14 cellular contexts compared by ENCODE assay signal in the genomic region with DNA sequence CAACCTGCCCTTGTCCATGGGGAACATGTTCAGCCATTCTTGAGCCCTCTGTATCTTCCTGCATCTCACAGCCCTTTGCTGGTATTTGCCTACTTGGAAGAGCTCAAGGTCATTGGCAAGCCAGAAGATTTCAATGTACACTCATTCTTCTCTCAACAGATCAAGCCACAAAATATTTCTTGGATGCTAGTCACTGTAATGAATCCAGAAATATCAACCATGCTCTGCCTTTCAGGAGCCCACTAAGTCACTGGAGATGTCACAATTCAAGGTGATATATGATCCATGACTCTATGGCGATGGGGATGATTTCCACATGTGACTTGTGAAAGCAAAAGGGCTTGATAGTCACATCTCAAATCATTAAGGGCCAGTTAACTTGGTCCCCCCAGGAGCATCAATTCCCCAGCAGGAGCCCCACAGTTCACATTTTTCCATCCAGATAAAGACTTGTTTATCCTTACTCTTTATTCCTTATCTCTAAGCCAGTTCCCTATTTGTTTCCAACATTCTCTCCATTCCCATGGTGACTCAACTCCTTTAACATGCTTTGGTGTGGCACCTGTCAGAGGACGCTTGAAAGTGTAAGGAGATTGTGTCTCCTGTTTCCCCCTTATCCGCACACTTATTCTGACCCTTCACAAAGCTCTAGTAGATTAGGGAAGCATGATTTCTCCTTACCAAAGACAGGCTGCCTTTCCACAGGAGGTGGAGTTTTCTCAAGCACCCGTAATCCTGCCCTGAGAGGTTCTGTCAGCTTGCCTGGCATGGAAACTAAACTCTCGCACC. TPM values are rescaled to one million over a fixed set of nuclear protein-coding genes. Genes with fewer than 3 reads are reported as not detected.
DNase-seq lines count a peak whose midpoint lies in the region; ATAC-seq, FAIRE-seq and TF ChIP-seq lines count a peak whose summit lies in the region.
"Had no signal": no experiment of that assay in that cellular context is flagged by ENCODE, and none has a peak within 500 bp of the region (broad histone marks: within the 10 kb centered on the region; RNA-seq: fewer than 3 reads in every experiment).

No MANE protein-coding gene starts in this region.

- 8 to 16% methylated on average over 5 of the region's 5 CpGs for WGBS in aorta, 2 donors

- H3K4me3 ChIP-seq in endothelial cell of umbilical vein (replicated peaks in 1 of 3; ENCODE audit: insufficient read depth in 1 of 3, low read depth in 1 of 3, low read length in 3 of 3) = no peak overlapping the region
- H3K4me3 ChIP-seq in muscle layer of duodenum (ENCODE audit: low read depth in 1 of 2, low read length in 2 of 2) = peak overlapping the region in 1 of 2 donors; percentile 13
- no peak overlapping the region for H3K4me3 ChIP-seq in aorta (ENCODE audit: low read length in 2 of 2)
- H3K4me3 ChIP-seq: pancreas had no signal

- no peak overlapping the region for H3K4me2 ChIP-seq in endothelial cell of umbilical vein (ENCODE audit: insufficient read depth, low read length)

- TF ChIP-seq POLR2A in endothelial cell of umbilical vein (IDR thresholded peaks at IDR 0.05; ENCODE audit: low read depth, low read length) = no peak

- ATAC-seq in aorta (ENCODE audit: low FRiP score) (peak; percentile 24), GM21367 (IDR thresholded peaks at IDR 0.05; ENCODE audit: unreplicated experiment) (no peak), HG02623 (IDR thresholded peaks at IDR 0.05; ENCODE audit: unreplicated experiment) (no peak)

- DNase-seq in NCI-H82 (lab: John Stamatoyannopoulos, UW) (peak; percentile 58), NCI-H82 treated with DMSO at 0.1 percent for 48 hours (lab: John Stamatoyannopoulos, UW; ENCODE audit: unreplicated experiment) (no peak), endothelial cell of umbilical vein (ENCODE audit: low read depth, low spot score) (no peak), aorta (no peak)
- no peak for DNase-seq in stimulated activated CD4-positive, alpha-beta T cell treated with anti-CD3 and anti-CD28 coated beads, Interleukin-4, amount 100 ng/mL, for 1 hour
- DNase-seq: activated naive CD8-positive, alpha-beta T cell treated with anti-CD3 and anti-CD28 coated beads for 36 hours; DMS 273 treated with DMSO at 0.1 percent for 48 hours; head of caudate nucleus; NCI-H345; pancreas had no signal

- no peak overlapping the region for H2AFZ ChIP-seq in endothelial cell of umbilical vein (ENCODE audit: low read depth, low read length)

- dilution Hi-C loops in endothelial cell of umbilical vein (cut with MboI; ENCODE audit: extremely low pct_ligation_motif_present, low sequenced_read_pairs) = no loop called here

- H3K9me3 ChIP-seq in endothelial cell of umbilical vein (replicated peaks; ENCODE audit: control insufficient read depth, insufficient read depth, low read length) (no peaks in the 10 kb centered on the region), muscle layer of duodenum (ENCODE audit: control insufficient read depth in 1 of 2, low read length in 2 of 2) (no peaks in the 10 kb centered on the region), aorta (ENCODE audit: control insufficient read depth, low read length) (no peaks in the 10 kb centered on the region)
- H3K9me3 ChIP-seq: pancreas had no signal

- CTCF ChIA-PET in endothelial cell of umbilical vein (lab: Charles Lee) = interaction anchor here (1.1 kb wide), 1 partner anchor 194 kb away, joined by 4 read pairs; no protein-coding TSS in a partner anchor

- H3K36me3 ChIP-seq in endothelial cell of umbilical vein (ENCODE audit: control insufficient read depth in 2 of 2, extremely low read depth in 1 of 2, insufficient read depth in 2 of 2, low read length in 2 of 2) (no peaks in the 10 kb centered on the region), muscle layer of duodenum (ENCODE audit: control insufficient read depth in 1 of 2, insufficient read depth in 2 of 2, low read length in 2 of 2) (peaks cover 9 to 11% of the 10 kb centered on the region in 2 donors), aorta (ENCODE audit: control insufficient read depth in 1 of 2, insufficient read depth in 2 of 2, low read length in 1 of 2) (peaks cover 0 to 6% of the 10 kb centered on the region in 2 donors)
- H3K36me3 ChIP-seq: pancreas had no signal

- no peak for TF ChIP-seq CTCF in endothelial cell of umbilical vein (IDR thresholded peaks at IDR 0.05; ENCODE audit: extremely low read depth in 1 of 2, insufficient read depth in 1 of 2, low read depth in 1 of 2, low read length in 2 of 2)

- no peaks in the 10 kb centered on the region for H3K4me1 ChIP-seq in endothelial cell of umbilical vein (ENCODE audit: control insufficient read depth, extremely low read depth, insufficient read depth, low read length)
- H3K4me1 ChIP-seq in muscle layer of duodenum (ENCODE audit: control insufficient read depth in 1 of 2, insufficient read depth in 2 of 2, low read length in 2 of 2) = peaks cover 13 to 24% of the 10 kb centered on the region in 2 donors
- peaks cover 3 to 8% of the 10 kb centered on the region in 2 donors for H3K4me1 ChIP-seq in aorta (ENCODE audit: control insufficient read depth in 1 of 2, insufficient read depth in 2 of 2, low read length in 2 of 2)

- H3K9ac ChIP-seq in endothelial cell of umbilical vein (replicated peaks; ENCODE audit: extremely low read depth, insufficient read depth, low read length) = no peak overlapping the region

- no peak overlapping the region for H3K27ac ChIP-seq in endothelial cell of umbilical vein (ENCODE audit: insufficient read depth, low read depth, low read length)
- H3K27ac ChIP-seq in muscle layer of duodenum (ENCODE audit: low read length) = peak overlapping the region; percentile 91
- H3K27ac ChIP-seq in aorta (ENCODE audit: low read depth in 1 of 2, low read length in 2 of 2) = peak overlapping the region; percentile 96 to 97
- H3K27ac ChIP-seq: 22Rv1, pancreas had no signal

- no peaks in the 10 kb centered on the region for H4K20me1 ChIP-seq in endothelial cell of umbilical vein (replicated peaks; ENCODE audit: control insufficient read depth, extremely low read depth, insufficient read depth, low read length)

- no peaks in the 10 kb centered on the region for H3K27me3 ChIP-seq in endothelial cell of umbilical vein (ENCODE audit: control insufficient read depth in 2 of 2, insufficient read depth in 2 of 2, low read length in 2 of 2)
- no peaks in the 10 kb centered on the region for H3K27me3 ChIP-seq in muscle layer of duodenum (ENCODE audit: low read depth, low read length)
- H3K27me3 ChIP-seq in aorta (ENCODE audit: control insufficient read depth in 1 of 2, insufficient read depth in 2 of 2, low read length in 1 of 2) = no peaks in the 10 kb centered on the region
- H3K27me3 ChIP-seq: pancreas had no signal

- FAIRE-seq in endothelial cell of umbilical vein (lab: Jason Lieb, UNC) = no peak

- H3K79me2 ChIP-seq in endothelial cell of umbilical vein (ENCODE audit: control insufficient read depth, insufficient read depth, low read length) = no peaks in the 10 kb centered on the region

- POLR2A ChIA-PET in endothelial cell of umbilical vein (lab: Charles Lee) = no interaction called here

- intact Hi-C loops in endothelial cell of umbilical vein (cut with micrococcal nuclease) (loop anchor here (5.0 kb wide), 1 partner anchor 111 kb away; no protein-coding TSS in a partner anchor), aorta (cut with DNase I) (loop anchor here in 1 of 2 donors (5.0 kb wide), 1 partner anchor 96 kb away; no protein-coding TSS in a partner anchor)

- BruUV-seq in endothelial cell of umbilical vein (replicated peaks; lab: Mats Ljungman, UMichigan) = no TSS peak

- H3K9me1 ChIP-seq in endothelial cell of umbilical vein (replicated peaks; ENCODE audit: control insufficient read depth, extremely low read depth, insufficient read depth, low read length) = no peaks in the 10 kb centered on the region

TF ChIP-seq in endothelial cell of umbilical vein, 7 proteins besides CTCF, POLR2A, EP300 and RAD21:
- TF ChIP-seq GATA2 (IDR thresholded peaks at IDR 0.05; ENCODE audit: insufficient read depth, insufficient read length, low read depth, low read length) = peak; percentile 88
- TF ChIP-seq EZH2 (IDR thresholded peaks at IDR 0.05; ENCODE audit: borderline replicate concordance, low read depth, low read length, severe bottlenecking) = no peak
- no peak for TF ChIP-seq POLR2AphosphoS5 (IDR thresholded peaks at IDR 0.05; ENCODE audit: insufficient read depth, low read depth, low read length)
TF ChIP-seq in endothelial cell of umbilical vein: peak in this region for 1.

RNA-seq across cellular contexts. Expression of gene PKDCC, which starts 15.8 kb away (rescaled TPM):
- total RNA-seq in endothelial cell of umbilical vein = 5.9 and 6.9 TPM in 2 replicates
- 3.0 and 4.1 TPM in 2 replicates for polyA plus RNA-seq in endothelial cell of umbilical vein
- 3.6 and 3.9 TPM in 2 replicates for polyA plus RNA-seq in endothelial cell of umbilical vein (2011; cell fraction: cytosol; rRNA removed)
- polyA plus RNA-seq in endothelial cell of umbilical vein (2011; cell fraction: nucleus; rRNA removed) = 11.0 and 16.8 TPM in 2 replicates
- 2.4 and 4.7 TPM in 2 replicates for polyA plus RNA-seq in endothelial cell of umbilical vein (2012)
- polyA minus RNA-seq in endothelial cell of umbilical vein = 4.5 and 4.8 TPM in 2 replicates
- 31.0 TPM for polyA minus RNA-seq in endothelial cell of umbilical vein (2011; cell fraction: cytosol; rRNA and poly(A)+ RNA removed)
- polyA minus RNA-seq in endothelial cell of umbilical vein (2011; cell fraction: nucleus; rRNA and poly(A)+ RNA removed) = 2.0 and 3.1 TPM in 2 replicates
- 100 to 1,000 TPM; 148 to 258 TPM for total RNA-seq in aorta
- 100 to 1,000 TPM in 1 of 2 donors, 10 to 100 TPM in 1; 48.8 to 182 TPM for polyA plus RNA-seq in aorta
- total RNA-seq: activated naive CD8-positive, alpha-beta T cell treated with anti-CD3 and anti-CD28 coated beads for 36 hours had no signal

Comparison
In these comparisons a context has a peak if more than half of its experiments do, and no peak if none do; other contexts are left out.
1. RNA of gene PKDCC, which starts 15.8 kb away (total RNA-seq): 148 to 258 TPM in aorta; 5.9 to 6.9 TPM in endothelial cell of umbilical vein; every median in the first group is over 10 times any median in the second.